8 cellular contexts compared by ENCODE assay signal in genomic region chr17:80891096-80892018, GRCh38.
DNase-seq lines count a peak whose midpoint lies in the region; ATAC-seq and TF ChIP-seq lines count a peak whose summit lies in the region.

No MANE protein-coding gene starts in this region.

- H3K36me3 ChIP-seq in lung (ENCODE audit: control insufficient read depth in 2 of 2, insufficient read depth in 2 of 2, low read length in 2 of 2), result peaks cover 0 to 38% of the 10 kb centered on the region in 2 donors

- peak overlapping the region; percentile 65 to 70 for H3K27ac ChIP-seq in lung (ENCODE audit: low read depth in 1 of 2, low read length in 1 of 2)

- peaks cover 0 to 5% of the 10 kb centered on the region in 2 donors for H3K4me1 ChIP-seq in lung (ENCODE audit: control insufficient read depth in 2 of 2, insufficient read depth in 2 of 2, low read length in 2 of 2)

- TF ChIP-seq CTCF in astrocyte of the cerebellum (IDR thresholded peaks at IDR 0.05; ENCODE audit: low read depth, low read length, missing control alignments) (no peak), lung (IDR thresholded peaks at IDR 0.05; ENCODE audit: control extremely low read depth, extremely low read depth) (no peak)

- no peaks in the 10 kb centered on the region for H3K27me3 ChIP-seq in lung (ENCODE audit: control insufficient read depth, insufficient read depth)

- H3K4me3 ChIP-seq in astrocyte of the cerebellum (ENCODE audit: low read depth, low read length) (no peak overlapping the region), lung (no peak overlapping the region)

- in situ Hi-C loops in astrocyte of the cerebellum (cut with HindIII; ENCODE audit: low sequenced_read_pairs), result no loop called here

- ATAC-seq in GM19035 (IDR thresholded peaks at IDR 0.05; ENCODE audit: unreplicated experiment) (peak; percentile 60), HG03521 (IDR thresholded peaks at IDR 0.05; ENCODE audit: unreplicated experiment) (peak; percentile 49), lung (ENCODE audit: insufficient read depth, low FRiP score) (peak; percentile 62), HG03520 (IDR thresholded peaks at IDR 0.05; ENCODE audit: unreplicated experiment) (no peak), GM19324 (IDR thresholded peaks at IDR 0.05; ENCODE audit: low FRiP score, unreplicated experiment) (no peak)

- WGBS in lung, 2 donors, result 69 to 74% methylated on average over 34 of the region's 34 CpGs

- H3K9me3 ChIP-seq in lung (ENCODE audit: control insufficient read depth in 2 of 2, insufficient read depth in 1 of 2, low read length in 1 of 2), result peaks cover 0 to 3% of the 10 kb centered on the region in 2 donors

- DNase-seq in T-helper 9 cell (peak; percentile 63), astrocyte of the cerebellum (ENCODE audit: low read depth) (peak; percentile 90), lung (ENCODE audit: low spot score) (no peak)
- peak; percentile 41 for DNase-seq in stimulated activated CD8-positive, alpha-beta memory T cell treated with anti-CD3 and anti-CD28 coated beads, Interleukin-15, amount 100 ng/mL, for 24 hours (ENCODE audit: low read depth)

Comparison
In these comparisons a context has a peak if more than half of its experiments do, and no peak if none do; other contexts are left out.
1. ATAC-seq: peak in GM19035 (single experiment), HG03521 (single experiment) and lung (single experiment); none in HG03520 (single experiment) and GM19324 (single experiment).